In the genomic region with DNA sequence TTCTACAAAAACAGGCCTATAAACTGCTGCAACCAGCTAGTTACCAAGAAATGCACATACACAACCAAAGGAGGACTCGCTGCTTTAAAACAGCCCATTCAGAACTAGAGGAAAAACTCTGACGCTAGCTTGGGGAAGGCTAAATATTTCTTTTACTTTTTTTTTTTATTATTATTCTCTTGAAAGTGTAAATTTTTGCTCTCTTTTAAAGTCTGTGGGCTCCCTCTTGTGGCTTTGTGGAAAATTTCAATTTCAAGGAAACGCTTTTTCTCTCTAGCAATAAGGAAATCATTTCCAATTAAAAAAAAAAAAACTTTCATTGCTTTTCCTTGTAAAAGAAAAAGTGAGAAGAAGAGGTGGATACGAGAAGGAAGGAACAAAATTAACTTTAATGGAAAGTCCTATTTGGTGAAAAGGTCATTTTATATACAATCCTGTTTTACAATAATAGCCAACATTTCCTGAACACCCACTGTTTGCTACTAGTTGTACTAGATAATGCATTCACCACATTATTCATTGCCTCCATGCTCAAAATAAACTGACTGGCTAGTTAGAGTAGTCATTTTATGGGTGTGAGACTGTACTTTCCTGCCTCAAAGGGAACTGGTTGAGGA, we compare ENCODE assay signal across 8 cellular contexts. TPM values are rescaled to one million over a fixed set of nuclear protein-coding genes. Genes with fewer than 3 reads are reported as not detected.
A peak's percentile ranks its signal among the peaks of the same experiment; 100 is the strongest.
DNase-seq lines count a peak whose midpoint lies in the region; ATAC-seq, FAIRE-seq and TF ChIP-seq lines count a peak whose summit lies in the region.

No MANE protein-coding gene starts in this region.

- no peak for ATAC-seq in CD8-positive, alpha-beta T cell
- no peak for ATAC-seq in GM19324 (IDR thresholded peaks at IDR 0.05; ENCODE audit: low FRiP score, unreplicated experiment)
- ATAC-seq in HG03159 (IDR thresholded peaks at IDR 0.05; ENCODE audit: unreplicated experiment): no peak

- FAIRE-seq in urothelium cell line (lab: Jason Lieb, UNC): no peak

- H3K4me1 ChIP-seq in CD8-positive, alpha-beta T cell (ENCODE audit: insufficient read depth, low read length): no peaks in the 10 kb centered on the region
- H3K4me1 ChIP-seq in adipocyte (ENCODE audit: control insufficient read depth, insufficient read depth, low read length): peaks cover 4% of the 10 kb centered on the region

- CTCF ChIA-PET in CD8-positive, alpha-beta T cell (lab: Charles Lee): interaction anchor here (0.9 kb wide), 1 partner anchor 9 kb away, joined by 4 read pairs; no protein-coding TSS in a partner anchor

- no peak overlapping the region for H3K27ac Mint-ChIP-seq in CD8-positive, alpha-beta T cell
- no peak overlapping the region for H3K27ac Mint-ChIP-seq in activated T-cell treated with anti-CD3 and anti-CD28 coated beads, Interleukin-2, amount 50 U/mL, for 24 hours

- H3K9me3 Mint-ChIP-seq in CD8-positive, alpha-beta T cell: no peaks in the 10 kb centered on the region
- H3K9me3 Mint-ChIP-seq in activated T-cell treated with anti-CD3 and anti-CD28 coated beads, Interleukin-2, amount 50 U/mL, for 24 hours: no peaks in the 10 kb centered on the region

- no peaks in the 10 kb centered on the region for H3K27me3 Mint-ChIP-seq in CD8-positive, alpha-beta T cell (ENCODE audit: low read depth)
- no peaks in the 10 kb centered on the region for H3K27me3 Mint-ChIP-seq in activated T-cell treated with anti-CD3 and anti-CD28 coated beads, Interleukin-2, amount 50 U/mL, for 24 hours

- intact Hi-C loops in CD8-positive, alpha-beta T cell (cut with DNase I, micrococcal nuclease): loop anchor here in 1 of 2 experiments (5.0 kb wide), 1 partner anchor 786 kb away; no protein-coding TSS in a partner anchor

- peak overlapping the region; percentile 39 for H3K9ac ChIP-seq in adipocyte (ENCODE audit: low read length)

- no peaks in the 10 kb centered on the region for H3K36me3 ChIP-seq in CD8-positive, alpha-beta T cell (ENCODE audit: insufficient read depth, low read length)
- H3K36me3 ChIP-seq in adipocyte (ENCODE audit: control insufficient read depth, insufficient read depth, low read length, severe bottlenecking): peaks cover 29% of the 10 kb centered on the region
- no peaks in the 10 kb centered on the region for H3K36me3 ChIP-seq in kidney epithelial cell (ENCODE audit: control insufficient read depth, insufficient read depth, low read length)

- POLR2A ChIA-PET in CD8-positive, alpha-beta T cell (lab: Charles Lee): no interaction called here

- no peaks in the 10 kb centered on the region for H3K9me3 ChIP-seq in CD8-positive, alpha-beta T cell (ENCODE audit: low read length)
- no peaks in the 10 kb centered on the region for H3K9me3 ChIP-seq in adipocyte (ENCODE audit: control insufficient read depth, low read length)

- no peak overlapping the region for H3K4me3 ChIP-seq in CD8-positive, alpha-beta T cell (ENCODE audit: low read depth, low read length)
- no peak overlapping the region for H3K4me3 ChIP-seq in adipocyte (ENCODE audit: low read length)
- H3K4me3 ChIP-seq in kidney epithelial cell (ENCODE audit: low read depth, low read length): no peak overlapping the region

- no peaks in the 10 kb centered on the region for H3K27me3 ChIP-seq in CD8-positive, alpha-beta T cell (ENCODE audit: insufficient read depth, low read length)
- no peaks in the 10 kb centered on the region for H3K27me3 ChIP-seq in adipocyte (replicated peaks; ENCODE audit: control insufficient read depth, insufficient read depth, low read length)
- H3K27me3 ChIP-seq in kidney epithelial cell (ENCODE audit: control insufficient read depth, insufficient read depth, low read length): no peaks in the 10 kb centered on the region

- H3K4me3 Mint-ChIP-seq in CD8-positive, alpha-beta T cell: no peak overlapping the region
- no peak overlapping the region for H3K4me3 Mint-ChIP-seq in activated T-cell treated with anti-CD3 and anti-CD28 coated beads, Interleukin-2, amount 50 U/mL, for 24 hours

- TF ChIP-seq CTCF in CD8-positive, alpha-beta T cell (IDR thresholded peaks at IDR 0.05): peak; percentile 44
- peak; percentile 52 for TF ChIP-seq CTCF in kidney epithelial cell (IDR thresholded peaks at IDR 0.05; ENCODE audit: insufficient read depth, low read length, poor library complexity, severe bottlenecking)

- H3K27ac ChIP-seq in CD8-positive, alpha-beta T cell (ENCODE audit: low read depth, low read length): no peak overlapping the region

- DNase-seq in CD8-positive, alpha-beta T cell: no peak
- peak; percentile 24 for DNase-seq in HS-5 (ENCODE audit: low read depth)
- peak; percentile 85 for DNase-seq in adipocyte (ENCODE audit: low read depth)
- DNase-seq in kidney epithelial cell (ENCODE audit: low read depth): peak; percentile 14
- peak; percentile 13 for DNase-seq in urothelium cell line (ENCODE audit: low spot score)
- DNase-seq in activated T-cell treated with anti-CD3 and anti-CD28 coated beads, Interleukin-2, amount 50 U/mL, for 24 hours: no peak

- H3K4me1 Mint-ChIP-seq in CD8-positive, alpha-beta T cell (ENCODE audit: low read depth): no peaks in the 10 kb centered on the region
- H3K4me1 Mint-ChIP-seq in activated T-cell treated with anti-CD3 and anti-CD28 coated beads, Interleukin-2, amount 50 U/mL, for 24 hours (ENCODE audit: low read depth): no peaks in the 10 kb centered on the region

- H3K36me3 Mint-ChIP-seq in CD8-positive, alpha-beta T cell: no peaks in the 10 kb centered on the region
- H3K36me3 Mint-ChIP-seq in activated T-cell treated with anti-CD3 and anti-CD28 coated beads, Interleukin-2, amount 50 U/mL, for 24 hours (ENCODE audit: low read depth): no peaks in the 10 kb centered on the region

RNA-seq across cellular contexts. Expression of a gene that starts 51.2 kb away (rescaled TPM):
- not detected for total RNA-seq in CD8-positive, alpha-beta T cell
- not detected in 2 replicates for total RNA-seq in kidney epithelial cell

Comparison
In these comparisons a context has a peak if more than half of its experiments do, and no peak if none do; other contexts are left out.
1. DNase-seq: peak in HS-5 (single experiment), adipocyte (single experiment), kidney epithelial cell (single experiment) and urothelium cell line (single experiment); none in CD8-positive, alpha-beta T cell (0 of 7) and activated T-cell treated with anti-CD3 and anti-CD28 coated beads, Interleukin-2, amount 50 U/mL, for 24 hours (single experiment).